ENCODE assay signal across 8 cellular contexts in genomic region chr19:49580264-49581006, GRCh38. TPM values are rescaled to one million over a fixed set of nuclear protein-coding genes. Genes with fewer than 3 reads are reported as not detected.
DNase-seq lines count a peak whose midpoint lies in the region; ATAC-seq and TF ChIP-seq lines count a peak whose summit lies in the region.

A gene with protein sequence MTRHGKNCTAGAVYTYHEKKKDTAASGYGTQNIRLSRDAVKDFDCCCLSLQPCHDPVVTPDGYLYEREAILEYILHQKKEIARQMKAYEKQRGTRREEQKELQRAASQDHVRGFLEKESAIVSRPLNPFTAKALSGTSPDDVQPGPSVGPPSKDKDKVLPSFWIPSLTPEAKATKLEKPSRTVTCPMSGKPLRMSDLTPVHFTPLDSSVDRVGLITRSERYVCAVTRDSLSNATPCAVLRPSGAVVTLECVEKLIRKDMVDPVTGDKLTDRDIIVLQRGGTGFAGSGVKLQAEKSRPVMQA (minus strand): TSS chr19:49580556. CDS start chr19:49560691, 19,865 bp downstream.

- H3K9me3 ChIP-seq in BLaER1 (no peaks in the 10 kb centered on the region), right lobe of liver (no peaks in the 10 kb centered on the region)

- peaks cover 24% of the 10 kb centered on the region; the same call in 1 of the 2 replicates for H4K20me1 ChIP-seq in BLaER1

- H3K27ac ChIP-seq in BLaER1, result peak within 1 kb of the TSS; percentile 84
- peak within 1 kb of the TSS; percentile 34 to 65 (median 46) for H3K27ac ChIP-seq in right lobe of liver

- TF ChIP-seq POLR2A in right lobe of liver (IDR thresholded peaks at IDR 0.05), result peak; percentile 93

- TF ChIP-seq CTCF in right lobe of liver (IDR thresholded peaks at IDR 0.05), result peak in 1 of 4 donors; percentile 10

- ATAC-seq in GM19372 (IDR thresholded peaks at IDR 0.05; ENCODE audit: low read depth, unreplicated experiment) (peak; percentile 84), HG03521 (IDR thresholded peaks at IDR 0.05; ENCODE audit: unreplicated experiment) (peak; percentile 86), right lobe of liver (peak; percentile 98 to 100 (median 98))

- H3K27me3 ChIP-seq in BLaER1 (no peaks in the 10 kb centered on the region), right lobe of liver (no peaks in the 10 kb centered on the region)

- H3K4me2 ChIP-seq in BLaER1, result peak within 1 kb of the TSS; percentile 92

- H3K4me3 ChIP-seq in BLaER1 (peak within 1 kb of the TSS; percentile 75), right lobe of liver (peak within 1 kb of the TSS; percentile 52 to 84 (median 79))

- WGBS in right lobe of liver (ENCODE audit: insufficient coverage, low coverage, low lambda C conversion rate, missing lambda C conversion rate), result 1% methylated on average over 27 of the region's 31 CpGs

- peak within 1 kb of the TSS; percentile 88 for H3K9ac ChIP-seq in BLaER1

- H3K4me1 ChIP-seq in BLaER1, result peaks cover 50% of the 10 kb centered on the region
- H3K4me1 ChIP-seq in right lobe of liver, result peaks cover 0 to 17% (median 6%) of the 10 kb centered on the region in 4 donors

- DNase-seq in NCI-H82 treated with DMSO at 0.1 percent for 48 hours (lab: John Stamatoyannopoulos, UW; ENCODE audit: unreplicated experiment) (peak; percentile 96), dermis microvascular lymphatic vessel endothelial cell (ENCODE audit: low read depth in 2 of 2) (peak; percentile 91 to 96), right lobe of liver (peak; percentile 94 to 96 (median 96))
- DNase-seq in activated CD4-positive, alpha-beta T cell treated with anti-CD3 and anti-CD28 coated beads, Interleukin-2, amount 50 U/mL, for 48 hours, result peak; percentile 97 to 98
- peak; percentile 97 for DNase-seq in stimulated activated CD4-positive, alpha-beta T cell treated with anti-CD3 and anti-CD28 coated beads, Interleukin-4, amount 100 ng/mL, for 24 hours

- H3K36me3 ChIP-seq in BLaER1 (peaks cover 17% of the 10 kb centered on the region), right lobe of liver (peaks cover 0 to 10% (median 0%) of the 10 kb centered on the region in 4 donors)

- intact Hi-C loops in right lobe of liver (cut with DNase I), result no loop called here

RNA-seq across cellular contexts. Expression of the gene that starts here (rescaled TPM):
- total RNA-seq in dermis microvascular lymphatic vessel endothelial cell (109 and 127 TPM in 2 replicates), right lobe of liver (10 to 100 TPM; 16.2 to 31.9 (median 23.2) TPM)

Comparison
In these comparisons a context has a peak if more than half of its experiments do, and no peak if none do; other contexts are left out.
1. Peak in every context shown above with its lines: DNase-seq, ATAC-seq, H3K4me3 ChIP-seq and H3K27ac ChIP-seq.